In genomic region chr2:148746973-148747372, GRCh38 we compare ENCODE assay signal across 24 cellular contexts.
A peak's percentile ranks its signal among the peaks of the same experiment; 100 is the strongest.
DNase-seq lines count a peak whose midpoint lies in the region; ATAC-seq, FAIRE-seq and TF ChIP-seq lines count a peak whose summit lies in the region.
"Had no signal": no experiment of that assay in that cellular context is flagged by ENCODE, and none has a peak within 500 bp of the region (broad histone marks: within the 10 kb centered on the region; RNA-seq: fewer than 3 reads in every experiment).

No MANE protein-coding gene starts in this region.

- TF ChIP-seq CTCF in Caco-2 (IDR thresholded peaks at IDR 0.05; ENCODE audit: insufficient read depth in 1 of 2, low read depth in 1 of 2, low read length in 1 of 2, severe bottlenecking in 1 of 2, unreplicated experiment in 1 of 2) (no peak), progenitor cell of endocrine pancreas (IDR thresholded peaks at IDR 0.05; ENCODE audit: unreplicated experiment) (no peak)

- POLR2A ChIA-PET in Caco-2 (lab: Charles Lee): no interaction called here

- intact Hi-C loops in Caco-2 (cut with micrococcal nuclease; ENCODE audit: unreplicated experiment): loop anchor here (1.0 to 5.0 kb wide), 2 partner anchors 100 to 128 kb away; partner anchors contain the start of gene KIF5C

- no peaks in the 10 kb centered on the region for H3K27me3 ChIP-seq in Caco-2 (replicated peaks; ENCODE audit: control insufficient read depth, insufficient read depth, low read length)

- no TSS peak for BruUV-seq in Caco-2 (replicated peaks; lab: Mats Ljungman, UMichigan)

- no peak for ATAC-seq in GM21576 (IDR thresholded peaks at IDR 0.05; ENCODE audit: unreplicated experiment)
- no peak for ATAC-seq in HG03354 (IDR thresholded peaks at IDR 0.05; ENCODE audit: poor library complexity, severe bottlenecking, unreplicated experiment)
- ATAC-seq: CD8-positive, alpha-beta T cell; Panc1; SK-N-SH treated with all-trans-retinoic acid at 6 μM for 48 hours had no signal

- no peaks in the 10 kb centered on the region for H3K36me3 ChIP-seq in Caco-2 (ENCODE audit: control insufficient read depth, insufficient read depth, low read length)

- H3K4me3 ChIP-seq in Caco-2 (ENCODE audit: low read depth, low read length): 0 out of 2 replicates have a peak overlapping the region, but pooled peaks have one; percentile 5

- peaks cover 47% of the 10 kb centered on the region for H3K4me1 ChIP-seq in Caco-2

- no peaks in the 10 kb centered on the region for H3K36me3 Mint-ChIP-seq in Caco-2 (ENCODE audit: insufficient read depth, unreplicated experiment)
- H3K36me3 Mint-ChIP-seq in progenitor cell of endocrine pancreas (ENCODE audit: insufficient read depth): peaks cover 25% of the 10 kb centered on the region

- H3K27me3 Mint-ChIP-seq in Caco-2 (ENCODE audit: insufficient read depth, unreplicated experiment) (no peaks in the 10 kb centered on the region), progenitor cell of endocrine pancreas (no peaks in the 10 kb centered on the region)

- CTCF ChIA-PET in Caco-2 (lab: Charles Lee): no interaction called here

- FAIRE-seq in TTC549 (lab: Jason Lieb, UNC) (peak; percentile 13), islet of Langerhans (lab: Jason Lieb, UNC) (peak; percentile 60)
- FAIRE-seq: GM12892, H1 had no signal

- peaks cover 39% of the 10 kb centered on the region for H3K4me1 Mint-ChIP-seq in Caco-2 (ENCODE audit: low read depth, unreplicated experiment)
- peaks cover 40% of the 10 kb centered on the region for H3K4me1 Mint-ChIP-seq in progenitor cell of endocrine pancreas (ENCODE audit: low read depth)

- DNase-seq in Caco-2 (peak in 1 of 2 experiments; percentile 29), progenitor cell of endocrine pancreas (ENCODE audit: low spot score, unreplicated experiment) (no peak), NCI-H2171 (lab: John Stamatoyannopoulos, UW) (no peak)
- DNase-seq: 8988T; AML-193; C1 segment of cervical spinal cord; CD8-positive, alpha-beta T cell; KBM-7; MM.1S; NCI-H1048; NCI-H1417 treated with DMSO at 0.1 percent for 48 hours; NCI-H187; NCI-H226; NCI-H510A treated with DMSO at 0.1 percent for 48 hours; NCI-H774; NK-92 treated with Interleukin-12 subunit alpha and Interleukin-12 subunit beta, amount 100 ng/mL, for 24 hours had no signal

- H3K27ac Mint-ChIP-seq in Caco-2 (ENCODE audit: unreplicated experiment) (peak overlapping the region; percentile 14), progenitor cell of endocrine pancreas (peak overlapping the region; percentile 81)
- H3K27ac Mint-ChIP-seq: CD8-positive, alpha-beta T cell had no signal

- no peaks in the 10 kb centered on the region for H3K9me3 ChIP-seq in Caco-2

- H3K9me3 Mint-ChIP-seq in Caco-2 (ENCODE audit: unreplicated experiment) (no peaks in the 10 kb centered on the region), progenitor cell of endocrine pancreas (ENCODE audit: low read depth) (peaks cover 13% of the 10 kb centered on the region)
- H3K9me3 Mint-ChIP-seq: CD8-positive, alpha-beta T cell had no signal

- H3K4me3 Mint-ChIP-seq in Caco-2 (ENCODE audit: unreplicated experiment) (peak overlapping the region; percentile 55), progenitor cell of endocrine pancreas (ENCODE audit: low read depth) (peak overlapping the region; percentile 59)
- H3K4me3 Mint-ChIP-seq: CD8-positive, alpha-beta T cell had no signal
